Comparison of ENCODE assay signal across 31 cellular contexts in genomic region chr4:128039568-128039967, GRCh38.
"Had no signal": no experiment of that assay in that cellular context is flagged by ENCODE, and none has a peak within 500 bp of the region (broad histone marks: within the 10 kb centered on the region; RNA-seq: fewer than 3 reads in every experiment).

No MANE protein-coding gene starts in this region.

- H3K36me3 Mint-ChIP-seq: activated CD4-positive, alpha-beta memory T cell treated with anti-CD3 and anti-CD28 coated beads for 36 hours; activated naive CD4-positive, alpha-beta T cell treated with anti-CD3 and anti-CD28 coated beads, Interleukin-2, amount 50 U/mL, for 72 hours; brain had no signal

- FAIRE-seq: frontal cortex had no signal

- H3K9me3 Mint-ChIP-seq: activated CD4-positive, alpha-beta memory T cell treated with anti-CD3 and anti-CD28 coated beads for 36 hours; activated CD4-positive, alpha-beta T cell treated with anti-CD3 and anti-CD28 coated beads, Interleukin-2, amount 10 ng/mL, durations not matched to agents 24 days and 14 days; activated naive CD4-positive, alpha-beta T cell treated with anti-CD3 and anti-CD28 coated beads, Interleukin-2, amount 10 ng/mL, durations not matched to agents 7 days and 5 days; activated naive CD4-positive, alpha-beta T cell treated with anti-CD3 and anti-CD28 coated beads, Interleukin-2, amount 50 U/mL, for 72 hours; activated naive CD8-positive, alpha-beta T cell treated with anti-CD3 and anti-CD28 coated beads, Interleukin-2, amount 10 ng/mL, durations not matched to agents 7 days and 5 days; activated T-cell treated with anti-CD3 and anti-CD28 coated beads, Interleukin-2, amount 50 U/mL, for 24 hours; activated T-cell treated with anti-CD3 and anti-CD28 coated beads, Interleukin-2, amount 50 U/mL, for 72 hours; brain; central memory CD8-positive, alpha-beta T cell; dendritic cell treated with granulocyte-macrophage colony-stimulating factor and Interleukin-4, amounts not matched to agents 40 ng/mL and 50 ng/mL, for 4 days; endodermal cell; T-helper 2 cell treated with Interferon-gamma antibody and Interleukin-4, amounts not matched to agents 5 μg/mL and 100 μg/mL, for 36 hours had no signal

- H3K27me3 Mint-ChIP-seq: activated CD4-positive, alpha-beta memory T cell treated with anti-CD3 and anti-CD28 coated beads for 36 hours; activated CD4-positive, alpha-beta T cell treated with anti-CD3 and anti-CD28 coated beads for 36 hours; activated CD4-positive, alpha-beta T cell treated with anti-CD3 and anti-CD28 coated beads, Interleukin-2, amount 10 ng/mL, durations not matched to agents 24 days and 14 days; activated naive CD4-positive, alpha-beta T cell treated with anti-CD3 and anti-CD28 coated beads, Interleukin-2, amount 10 ng/mL, durations not matched to agents 7 days and 5 days; activated naive CD8-positive, alpha-beta T cell treated with anti-CD3 and anti-CD28 coated beads, Interleukin-2, amount 10 ng/mL, durations not matched to agents 7 days and 5 days; activated T-cell treated with anti-CD3 and anti-CD28 coated beads, Interleukin-2, amount 50 U/mL, for 24 hours; brain; central memory CD8-positive, alpha-beta T cell; dendritic cell treated with granulocyte-macrophage colony-stimulating factor and Interleukin-4, amounts not matched to agents 40 ng/mL and 50 ng/mL, for 4 days; T-helper 17 cell had no signal

- H3K4me1 ChIP-seq: ascending aorta, breast epithelium had no signal

- H3K9me3 ChIP-seq: ascending aorta, breast epithelium had no signal

- H3K27me3 ChIP-seq: ascending aorta, breast epithelium, dorsolateral prefrontal cortex had no signal

- H3K27ac Mint-ChIP-seq: activated CD4-positive, alpha-beta memory T cell treated with anti-CD3 and anti-CD28 coated beads for 36 hours; activated CD4-positive, alpha-beta T cell treated with anti-CD3 and anti-CD28 coated beads for 36 hours; activated CD4-positive, alpha-beta T cell treated with anti-CD3 and anti-CD28 coated beads, Interleukin-2, amount 10 ng/mL, durations not matched to agents 24 days and 14 days; activated CD8-positive, alpha-beta T cell treated with anti-CD3 and anti-CD28 coated beads, Interleukin-2, amount 10 ng/mL, durations not matched to agents 7 days and 5 days; activated naive CD4-positive, alpha-beta T cell treated with anti-CD3 and anti-CD28 coated beads, Interleukin-2, amount 10 ng/mL, durations not matched to agents 7 days and 5 days; activated naive CD4-positive, alpha-beta T cell treated with anti-CD3 and anti-CD28 coated beads, Interleukin-2, amount 50 U/mL, for 72 hours; activated naive CD8-positive, alpha-beta T cell treated with anti-CD3 and anti-CD28 coated beads, Interleukin-2, amount 10 ng/mL, durations not matched to agents 7 days and 5 days; activated T-cell treated with anti-CD3 and anti-CD28 coated beads, Interleukin-2, amount 50 U/mL, for 24 hours; activated T-cell treated with anti-CD3 and anti-CD28 coated beads, Interleukin-2, amount 50 U/mL, for 72 hours; dendritic cell treated with granulocyte-macrophage colony-stimulating factor and Interleukin-4, amounts not matched to agents 40 ng/mL and 50 ng/mL, for 4 days; endodermal cell; T-helper 17 cell; T-helper 2 cell treated with Interferon-gamma antibody and Interleukin-4, amounts not matched to agents 5 μg/mL and 100 μg/mL, for 36 hours had no signal

- DNase-seq: activated CD4-positive, alpha-beta memory T cell treated with anti-CD3 and anti-CD28 coated beads for 36 hours; activated CD4-positive, alpha-beta T cell treated with anti-CD3 and anti-CD28 coated beads for 36 hours; activated CD4-positive, alpha-beta T cell treated with anti-CD3 and anti-CD28 coated beads, Interleukin-2, amount 10 ng/mL, durations not matched to agents 24 days and 14 days; activated CD4-positive, CD25-positive, alpha-beta regulatory T cell; activated CD4-positive, CD25-positive, alpha-beta regulatory T cell treated with anti-CD3 and anti-CD28 coated beads, Interleukin-2, amount 50 U/mL, for 72 hours; activated CD8-positive, alpha-beta memory T cell treated with anti-CD3 and anti-CD28 coated beads, Interleukin-2, amount 50 U/mL, for 48 hours; activated CD8-positive, alpha-beta T cell treated with anti-CD3 and anti-CD28 coated beads, Interleukin-2, amount 10 ng/mL, durations not matched to agents 7 days and 5 days; activated gamma-delta T cell; activated naive CD4-positive, alpha-beta T cell; activated naive CD4-positive, alpha-beta T cell treated with anti-CD3 and anti-CD28 coated beads, Interleukin-2, amount 10 ng/mL, durations not matched to agents 7 days and 5 days; activated naive CD8-positive, alpha-beta T cell treated with anti-CD3 and anti-CD28 coated beads, Interleukin-2, amount 10 ng/mL, durations not matched to agents 7 days and 5 days; activated T-cell treated with anti-CD3 and anti-CD28 coated beads for 4 hours; activated T-cell treated with anti-CD3 and anti-CD28 coated beads, Interleukin-2, amount 50 U/mL, for 24 hours; activated T-cell treated with anti-CD3 and anti-CD28 coated beads, Interleukin-2, amount 50 U/mL, for 72 hours; dorsolateral prefrontal cortex; effector memory CD4-positive, alpha-beta T cell; endodermal cell; foreskin fibroblast; head of caudate nucleus; T-helper 17 cell; T1000 had no signal

- H3K4me1 Mint-ChIP-seq: activated CD4-positive, alpha-beta T cell treated with anti-CD3 and anti-CD28 coated beads for 36 hours; activated CD4-positive, alpha-beta T cell treated with anti-CD3 and anti-CD28 coated beads, Interleukin-2, amount 10 ng/mL, durations not matched to agents 24 days and 14 days; activated naive CD4-positive, alpha-beta T cell treated with anti-CD3 and anti-CD28 coated beads, Interleukin-2, amount 10 ng/mL, durations not matched to agents 7 days and 5 days; activated naive CD8-positive, alpha-beta T cell treated with anti-CD3 and anti-CD28 coated beads, Interleukin-2, amount 10 ng/mL, durations not matched to agents 7 days and 5 days; brain; central memory CD8-positive, alpha-beta T cell; endodermal cell; T-helper 17 cell had no signal

- ATAC-seq: activated CD4-positive, alpha-beta T cell treated with anti-CD3 and anti-CD28 coated beads for 36 hours; activated CD8-positive, alpha-beta T cell treated with anti-CD3 and anti-CD28 coated beads, Interleukin-2, amount 10 ng/mL, durations not matched to agents 7 days and 5 days; activated naive CD4-positive, alpha-beta T cell treated with anti-CD3 and anti-CD28 coated beads, Interleukin-2, amount 50 U/mL, for 72 hours; activated T-cell treated with anti-CD3 and anti-CD28 coated beads, Interleukin-2, amount 50 U/mL, for 72 hours; esophagus mucosa; T-helper 17 cell had no signal

- H3K4me3 Mint-ChIP-seq: activated CD4-positive, alpha-beta memory T cell treated with anti-CD3 and anti-CD28 coated beads for 36 hours; activated CD4-positive, alpha-beta T cell treated with anti-CD3 and anti-CD28 coated beads for 36 hours; activated CD4-positive, alpha-beta T cell treated with anti-CD3 and anti-CD28 coated beads, Interleukin-2, amount 10 ng/mL, durations not matched to agents 24 days and 14 days; activated CD8-positive, alpha-beta T cell treated with anti-CD3 and anti-CD28 coated beads, Interleukin-2, amount 10 ng/mL, durations not matched to agents 7 days and 5 days; activated naive CD4-positive, alpha-beta T cell treated with anti-CD3 and anti-CD28 coated beads, Interleukin-2, amount 10 ng/mL, durations not matched to agents 7 days and 5 days; activated naive CD8-positive, alpha-beta T cell treated with anti-CD3 and anti-CD28 coated beads, Interleukin-2, amount 10 ng/mL, durations not matched to agents 7 days and 5 days; activated T-cell treated with anti-CD3 and anti-CD28 coated beads, Interleukin-2, amount 50 U/mL, for 24 hours; activated T-cell treated with anti-CD3 and anti-CD28 coated beads, Interleukin-2, amount 50 U/mL, for 72 hours; brain; central memory CD8-positive, alpha-beta T cell; dendritic cell treated with granulocyte-macrophage colony-stimulating factor and Interleukin-4, amounts not matched to agents 40 ng/mL and 50 ng/mL, for 4 days; endodermal cell; T-helper 17 cell; T-helper 2 cell treated with Interferon-gamma antibody and Interleukin-4, amounts not matched to agents 5 μg/mL and 100 μg/mL, for 36 hours had no signal

- H3K27ac ChIP-seq: ascending aorta, breast epithelium, coronary artery, dorsolateral prefrontal cortex had no signal

- H3K4me3 ChIP-seq: ascending aorta, breast epithelium, coronary artery, dorsolateral prefrontal cortex had no signal

- H3K36me3 ChIP-seq: ascending aorta, breast epithelium had no signal
